8 cellular contexts compared by ENCODE assay signal in genomic region chr1:183632964-183633363, GRCh38. TPM values are rescaled to one million over a fixed set of nuclear protein-coding genes. Genes with fewer than 3 reads are reported as not detected.
A peak's percentile ranks its signal among the peaks of the same experiment; 100 is the strongest.
DNase-seq lines count a peak whose midpoint lies in the region; ATAC-seq and TF ChIP-seq lines count a peak whose summit lies in the region.

No MANE protein-coding gene starts in this region.

- POLR2A ChIA-PET in T-cell (lab: Charles Lee): no interaction called here

- peak overlapping the region; percentile 87 to 89 for H3K4me3 ChIP-seq in stomach smooth muscle (ENCODE audit: low read length in 2 of 2)

- peak overlapping the region; percentile 99 to 100 (median 100) for H3K4me3 Mint-ChIP-seq in T-cell
- H3K4me3 Mint-ChIP-seq in glutamatergic neuron (ENCODE audit: unreplicated experiment): peak overlapping the region; percentile 98

- no peaks in the 10 kb centered on the region for H3K27me3 ChIP-seq in stomach smooth muscle (ENCODE audit: control insufficient read depth in 1 of 2, insufficient read depth in 2 of 2, low read length in 2 of 2)

- H3K9me3 Mint-ChIP-seq in T-cell (no peaks in the 10 kb centered on the region), glutamatergic neuron (ENCODE audit: unreplicated experiment) (peaks cover 6% of the 10 kb centered on the region)

- H3K36me3 Mint-ChIP-seq in T-cell: peaks cover 26% of the 10 kb centered on the region
- no peaks in the 10 kb centered on the region for H3K36me3 Mint-ChIP-seq in glutamatergic neuron (ENCODE audit: unreplicated experiment)

- CTCF ChIA-PET in T-cell (lab: Charles Lee): interaction anchor here (0.6 to 2.8 kb wide), 17 partner anchors 20 to 1326 kb away, joined by 3 to 16 read pairs (median 5); partner anchors contain the start of genes APOBEC4 (in 1 of the 2) and SMG7 (in 1 of the 2)

- H3K9me3 ChIP-seq in stomach smooth muscle (ENCODE audit: control insufficient read depth in 2 of 2, low read length in 2 of 2): no peaks in the 10 kb centered on the region

- peak overlapping the region; percentile 72 to 89 for H3K27ac Mint-ChIP-seq in T-cell
- H3K27ac Mint-ChIP-seq in glutamatergic neuron (ENCODE audit: unreplicated experiment): no peak overlapping the region

- peak; percentile 26 for DNase-seq in activated CD4-positive, alpha-beta T cell treated with anti-CD3 and anti-CD28 coated beads for 48 hours
- no peak for DNase-seq in activated CD4-positive, alpha-beta T cell treated with anti-CD3 and anti-CD28 coated beads, Interleukin-2, amount 50 U/mL, for 48 hours
- DNase-seq in T-cell (no peak), glutamatergic neuron (no peak), SKM-1 (lab: John Stamatoyannopoulos, UW; ENCODE audit: unreplicated experiment) (no peak), middle frontal gyrus (ENCODE audit: extremely low spot score, low spot score) (no peak), cerebellar nuclear complex (lab: John Stamatoyannopoulos, UW) (no peak)

- peak overlapping the region; percentile 77 for H3K27ac ChIP-seq in stomach smooth muscle (ENCODE audit: low read length)

- peaks cover 68 to 81% (median 78%) of the 10 kb centered on the region in 3 donors for H3K4me1 Mint-ChIP-seq in T-cell
- peaks cover 25% of the 10 kb centered on the region for H3K4me1 Mint-ChIP-seq in glutamatergic neuron (ENCODE audit: low read depth, unreplicated experiment)

- H3K4me1 ChIP-seq in stomach smooth muscle (ENCODE audit: control insufficient read depth, insufficient read depth, low read length): peaks cover 6% of the 10 kb centered on the region

- H3K36me3 ChIP-seq in stomach smooth muscle (ENCODE audit: control insufficient read depth in 2 of 2, insufficient read depth in 2 of 2, low read length in 2 of 2): peaks cover 8 to 16% of the 10 kb centered on the region in 2 donors

- no peak for ATAC-seq in T-cell (replicated peaks in 1 of 4)

- TF ChIP-seq CTCF in glutamatergic neuron (IDR thresholded peaks at IDR 0.05; ENCODE audit: partially characterized antibody, unreplicated experiment): no peak

- H3K27me3 Mint-ChIP-seq in T-cell: no peaks in the 10 kb centered on the region
- H3K27me3 Mint-ChIP-seq in glutamatergic neuron (ENCODE audit: unreplicated experiment): peaks cover 2% of the 10 kb centered on the region

- H3K9ac ChIP-seq in stomach smooth muscle (ENCODE audit: low read length in 2 of 2): peak overlapping the region; percentile 82 to 97

RNA-seq across cellular contexts. Expression of gene ARPC5, which starts 2.6 kb away (rescaled TPM):
- total RNA-seq in T-cell (100 to 1,000 TPM in 3 of 5 donors, 10 to 100 TPM in 2; 69.8 to 116 (median 106) TPM), glutamatergic neuron (ENCODE audit: unreplicated experiment) (92.0 TPM)

RNA-seq across cellular contexts. Expression of gene APOBEC4, which starts 20.2 kb away (rescaled TPM):
- total RNA-seq in T-cell (not detected), glutamatergic neuron (ENCODE audit: unreplicated experiment) (not detected)

RNA-seq across cellular contexts. Expression of gene NCF2, which starts 42.7 kb away (rescaled TPM):
- total RNA-seq in T-cell: 1 to 10 TPM; 2.9 to 8.7 (median 4.0) TPM
- not detected for total RNA-seq in glutamatergic neuron (ENCODE audit: unreplicated experiment)
